ENCODE assay signal across 16 cellular contexts in genomic region chr20:57051096-57051495, GRCh38.
A peak's percentile ranks its signal among the peaks of the same experiment; 100 is the strongest.
DNase-seq lines count a peak whose midpoint lies in the region; ATAC-seq lines count a peak whose summit lies in the region.
"Had no signal": no experiment of that assay in that cellular context is flagged by ENCODE, and none has a peak within 500 bp of the region (broad histone marks: within the 10 kb centered on the region; RNA-seq: fewer than 3 reads in every experiment).

No MANE protein-coding gene starts in this region.

- ATAC-seq in left lobe of liver = peak; percentile 73
- ATAC-seq: HCT116 had no signal

- DNase-seq in M059J (ENCODE audit: low read depth) (peak; percentile 50), left lobe of liver (ENCODE audit: low spot score) (no peak), mucosa of gallbladder (ENCODE audit: low spot score) (peak; percentile 16), HPDE6-E6E7 (ENCODE audit: extremely low spot score) (no peak), anterior cingulate cortex (lab: John Stamatoyannopoulos, UW) (no peak), cerebellum (ENCODE audit: low spot score) (no peak), dedifferentiated amniotic fluid mesenchymal stem cell (ENCODE audit: extremely low spot score) (no peak)
- DNase-seq: AML-193; Calu3; CD4-positive, alpha-beta memory T cell; DMS79 treated with DMSO at 0.1 percent for 48 hours; GF-D8; GOT3; H7; HFFc6 had no signal

Comparison
In these comparisons a context has a peak if more than half of its experiments do, and no peak if none do; other contexts are left out.
1. DNase-seq: peak in M059J (single experiment) and mucosa of gallbladder (single experiment); none in left lobe of liver (single experiment), HPDE6-E6E7 (single experiment), anterior cingulate cortex (0 of 58), cerebellum (single experiment) and dedifferentiated amniotic fluid mesenchymal stem cell (single experiment).